In genomic region chr20:51525241-51526104, GRCh38 we compare ENCODE assay signal across 8 cellular contexts. TPM values are rescaled to one million over a fixed set of nuclear protein-coding genes. Genes with fewer than 3 reads are reported as not detected.
DNase-seq lines count a peak whose midpoint lies in the region; ATAC-seq and TF ChIP-seq lines count a peak whose summit lies in the region.

No MANE protein-coding gene starts in this region.

- peaks cover 59% of the 10 kb centered on the region for H3K36me3 Mint-ChIP-seq in activated CD8-positive, alpha-beta T cell treated with anti-CD3 and anti-CD28 coated beads for 36 hours (ENCODE audit: low read depth)
- H3K36me3 Mint-ChIP-seq in stimulated activated naive B cell treated with anti-CD40 and anti-IgM and Interleukin-4, amounts not matched to agents 10 μg/mL and 1 μg/mL and 100 μg/mL, for 72 hours: peaks cover 24 to 60% of the 10 kb centered on the region in 2 donors

- peak overlapping the region; percentile 32 for H3K4me3 ChIP-seq in left ventricle myocardium inferior

- POLR2A ChIA-PET in activated CD8-positive, alpha-beta T cell treated with anti-CD3 and anti-CD28 coated beads for 36 hours (lab: Charles Lee): interaction anchor here (0.6 to 11.5 kb wide), 10 partner anchors 13 to 124 kb away, joined by 3 to 142 read pairs (median 8); partner anchors contain the start of gene NFATC2

- ATAC-seq in activated CD8-positive, alpha-beta T cell treated with anti-CD3 and anti-CD28 coated beads for 36 hours: peak; percentile 47
- peak; percentile 57 to 70 for ATAC-seq in stimulated activated naive B cell treated with anti-CD40 and anti-IgM and Interleukin-4, amounts not matched to agents 10 μg/mL and 1 μg/mL and 100 μg/mL, for 72 hours (replicated peaks)

- intact Hi-C loops in activated CD8-positive, alpha-beta T cell treated with anti-CD3 and anti-CD28 coated beads for 36 hours (cut with micrococcal nuclease): no loop called here
- intact Hi-C loops in left ventricle myocardium inferior (cut with micrococcal nuclease): no loop called here

- TF ChIP-seq CTCF in activated CD8-positive, alpha-beta T cell treated with anti-CD3 and anti-CD28 coated beads for 36 hours (IDR thresholded peaks at IDR 0.05): no peak
- TF ChIP-seq CTCF in left ventricle myocardium inferior (IDR thresholded peaks at IDR 0.05; ENCODE audit: borderline replicate concordance): no peak

- H3K27ac Mint-ChIP-seq in activated CD8-positive, alpha-beta T cell treated with anti-CD3 and anti-CD28 coated beads for 36 hours: peak overlapping the region; percentile 99
- peak overlapping the region; percentile 93 for H3K27ac Mint-ChIP-seq in stimulated activated naive B cell treated with anti-CD40 and anti-IgM and Interleukin-4, amounts not matched to agents 10 μg/mL and 1 μg/mL and 100 μg/mL, for 72 hours

- H3K27ac ChIP-seq in left ventricle myocardium inferior (replicated peaks): peak overlapping the region; percentile 16

- H3K36me3 ChIP-seq in left ventricle myocardium inferior: no peaks in the 10 kb centered on the region

- peak; percentile 68 for DNase-seq in activated naive CD4-positive, alpha-beta T cell treated with Interleukin-2 at 50 U/mL for 16 hours
- DNase-seq in activated naive CD4-positive, alpha-beta T cell (lab: John Stamatoyannopoulos, UW): no peak
- DNase-seq in activated CD8-positive, alpha-beta T cell treated with anti-CD3 and anti-CD28 coated beads for 36 hours: peak; percentile 73
- DNase-seq in left ventricle myocardium inferior (no peak), NCI-H82 (lab: John Stamatoyannopoulos, UW) (no peak), NCI-H128 (lab: John Stamatoyannopoulos, UW; ENCODE audit: unreplicated experiment) (no peak), NK-92 (lab: John Stamatoyannopoulos, UW; ENCODE audit: unreplicated experiment) (no peak)
- DNase-seq in stimulated activated naive B cell treated with anti-CD40 and anti-IgM and Interleukin-4, amounts not matched to agents 10 μg/mL and 1 μg/mL and 100 μg/mL, for 72 hours: no peak

- H3K4me1 Mint-ChIP-seq in activated CD8-positive, alpha-beta T cell treated with anti-CD3 and anti-CD28 coated beads for 36 hours (ENCODE audit: low read depth): peaks cover 73% of the 10 kb centered on the region
- H3K4me1 Mint-ChIP-seq in stimulated activated naive B cell treated with anti-CD40 and anti-IgM and Interleukin-4, amounts not matched to agents 10 μg/mL and 1 μg/mL and 100 μg/mL, for 72 hours: peaks cover 53 to 65% of the 10 kb centered on the region in 2 donors

- H3K27me3 Mint-ChIP-seq in activated CD8-positive, alpha-beta T cell treated with anti-CD3 and anti-CD28 coated beads for 36 hours: no peaks in the 10 kb centered on the region
- H3K27me3 Mint-ChIP-seq in stimulated activated naive B cell treated with anti-CD40 and anti-IgM and Interleukin-4, amounts not matched to agents 10 μg/mL and 1 μg/mL and 100 μg/mL, for 72 hours: no peaks in the 10 kb centered on the region

- H3K4me1 ChIP-seq in left ventricle myocardium inferior: peaks cover 32% of the 10 kb centered on the region

- CTCF ChIA-PET in activated CD8-positive, alpha-beta T cell treated with anti-CD3 and anti-CD28 coated beads for 36 hours (lab: Charles Lee): interaction anchor here (1.2 to 1.8 kb wide), 4 partner anchors 9 to 69 kb away, joined by 4 to 6 read pairs (median 6); no protein-coding TSS in a partner anchor

- no peaks in the 10 kb centered on the region for H3K9me3 Mint-ChIP-seq in activated CD8-positive, alpha-beta T cell treated with anti-CD3 and anti-CD28 coated beads for 36 hours
- no peaks in the 10 kb centered on the region for H3K9me3 Mint-ChIP-seq in stimulated activated naive B cell treated with anti-CD40 and anti-IgM and Interleukin-4, amounts not matched to agents 10 μg/mL and 1 μg/mL and 100 μg/mL, for 72 hours

- H3K4me3 Mint-ChIP-seq in activated CD8-positive, alpha-beta T cell treated with anti-CD3 and anti-CD28 coated beads for 36 hours: peak overlapping the region; percentile 74
- peak overlapping the region; percentile 79 to 85 for H3K4me3 Mint-ChIP-seq in stimulated activated naive B cell treated with anti-CD40 and anti-IgM and Interleukin-4, amounts not matched to agents 10 μg/mL and 1 μg/mL and 100 μg/mL, for 72 hours

- H3K9me3 ChIP-seq in left ventricle myocardium inferior (replicated peaks): no peaks in the 10 kb centered on the region

- no peaks in the 10 kb centered on the region for H3K27me3 ChIP-seq in left ventricle myocardium inferior (ENCODE audit: low read depth)

RNA-seq across cellular contexts. Expression of gene NFATC2, which starts 17.0 kb away (rescaled TPM):
- 10 to 100 TPM; 38.3 to 40.9 TPM for total RNA-seq in activated CD8-positive, alpha-beta T cell treated with anti-CD3 and anti-CD28 coated beads for 36 hours
- total RNA-seq in left ventricle myocardium inferior: 4.2 TPM

Comparison
In these comparisons a context has a peak if more than half of its experiments do, and no peak if none do; other contexts are left out.
1. DNase-seq: peak in activated naive CD4-positive, alpha-beta T cell treated with Interleukin-2 at 50 U/mL for 16 hours (single experiment) and activated CD8-positive, alpha-beta T cell treated with anti-CD3 and anti-CD28 coated beads for 36 hours (single experiment); none in activated naive CD4-positive, alpha-beta T cell (0 of 4), left ventricle myocardium inferior (single experiment), stimulated activated naive B cell treated with anti-CD40 and anti-IgM and Interleukin-4, amounts not matched to agents 10 μg/mL and 1 μg/mL and 100 μg/mL, for 72 hours (single experiment), NCI-H82 (single experiment), NCI-H128 (single experiment) and NK-92 (single experiment).